7 cellular contexts compared by ENCODE assay signal in genomic region chr2:28751956-28752607, GRCh38. TPM values are rescaled to one million over a fixed set of nuclear protein-coding genes. Genes with fewer than 3 reads are reported as not detected.
A peak's percentile ranks its signal among the peaks of the same experiment; 100 is the strongest.
DNase-seq lines count a peak whose midpoint lies in the region; ATAC-seq and TF ChIP-seq lines count a peak whose summit lies in the region.

No MANE protein-coding gene starts in this region.

- H3K9me3 Mint-ChIP-seq in effector memory CD8-positive, alpha-beta T cell, result no peaks in the 10 kb centered on the region

- H3K4me3 ChIP-seq in WERI-Rb-1 (ENCODE audit: low read depth, low read length) (peak overlapping the region; percentile 95), mononuclear cell (ENCODE audit: low read length) (peak overlapping the region; percentile 96), thoracic aorta (peak overlapping the region; percentile 99)

- H3K36me3 Mint-ChIP-seq in effector memory CD8-positive, alpha-beta T cell (ENCODE audit: insufficient read depth), result peaks cover 37% of the 10 kb centered on the region

- ATAC-seq in GM19463 (IDR thresholded peaks at IDR 0.05; ENCODE audit: unreplicated experiment), result peak; percentile 21
- peak; percentile 1 for ATAC-seq in HG03469 (IDR thresholded peaks at IDR 0.05; ENCODE audit: unreplicated experiment)
- ATAC-seq in effector memory CD8-positive, alpha-beta T cell (replicated peaks), result peak; percentile 31
- no peak for ATAC-seq in thoracic aorta (ENCODE audit: insufficient number of reproducible peaks, low FRiP score, low read depth)

- peak overlapping the region; percentile 96 for H3K4me3 Mint-ChIP-seq in effector memory CD8-positive, alpha-beta T cell

- peaks cover 50 to 53% of the 10 kb centered on the region in 2 donors for H3K4me1 Mint-ChIP-seq in effector memory CD8-positive, alpha-beta T cell (ENCODE audit: low read depth in 2 of 2)

- H3K27ac Mint-ChIP-seq in effector memory CD8-positive, alpha-beta T cell, result peak overlapping the region; percentile 98

- H3K27me3 Mint-ChIP-seq in effector memory CD8-positive, alpha-beta T cell, result no peaks in the 10 kb centered on the region

- TF ChIP-seq CTCF in WERI-Rb-1 (IDR thresholded peaks at IDR 0.05; ENCODE audit: low read depth, low read length) (no peak), thoracic aorta (IDR thresholded peaks at IDR 0.05) (no peak)

- no peaks in the 10 kb centered on the region for H3K27me3 ChIP-seq in WERI-Rb-1 (ENCODE audit: insufficient read depth, low read depth, severe bottlenecking)
- no peaks in the 10 kb centered on the region for H3K27me3 ChIP-seq in mononuclear cell (ENCODE audit: insufficient read depth, low read length)
- no peaks in the 10 kb centered on the region for H3K27me3 ChIP-seq in thoracic aorta (replicated peaks; ENCODE audit: insufficient read depth)

- DNase-seq in WERI-Rb-1, result peak; percentile 34
- peak; percentile 16 to 34 (median 19) for DNase-seq in effector memory CD8-positive, alpha-beta T cell
- DNase-seq in thoracic aorta (ENCODE audit: low spot score), result no peak

- H3K4me1 ChIP-seq in ES-I3 (ENCODE audit: insufficient read depth, low read length), result peaks cover 17% of the 10 kb centered on the region
- H3K4me1 ChIP-seq in mononuclear cell (ENCODE audit: insufficient read depth, low read length), result peaks cover 43% of the 10 kb centered on the region
- peaks cover 34 to 45% of the 10 kb centered on the region in 2 donors for H3K4me1 ChIP-seq in thoracic aorta (ENCODE audit: control insufficient read depth in 1 of 2, low read depth in 2 of 2)

- peak overlapping the region; percentile 86 for H3K9ac ChIP-seq in ES-I3 (ENCODE audit: low read depth, low read length)

- H3K36me3 ChIP-seq in ES-I3 (ENCODE audit: insufficient read depth, low read length), result no peaks in the 10 kb centered on the region
- peaks cover 6% of the 10 kb centered on the region for H3K36me3 ChIP-seq in WERI-Rb-1
- H3K36me3 ChIP-seq in thoracic aorta, result no peaks in the 10 kb centered on the region

- H3K27ac ChIP-seq in WERI-Rb-1, result peak overlapping the region; percentile 95
- peak overlapping the region; percentile 100 for H3K27ac ChIP-seq in thoracic aorta

- H3K9me3 ChIP-seq in ES-I3 (ENCODE audit: control insufficient read depth, insufficient read depth, low read length), result no peaks in the 10 kb centered on the region
- H3K9me3 ChIP-seq in WERI-Rb-1 (ENCODE audit: severe bottlenecking), result no peaks in the 10 kb centered on the region
- H3K9me3 ChIP-seq in mononuclear cell (ENCODE audit: low read depth, low read length), result no peaks in the 10 kb centered on the region
- H3K9me3 ChIP-seq in thoracic aorta, result no peaks in the 10 kb centered on the region

RNA-seq across cellular contexts. Expression of gene PPP1CB, which starts 0.5 kb away (rescaled TPM):
- total RNA-seq in mononuclear cell (300 TPM), thoracic aorta (100 to 1,000 TPM; 326 to 585 TPM)

RNA-seq across cellular contexts. Expression of gene SPDYA, which starts 58.6 kb away (rescaled TPM):
- 12.4 TPM for total RNA-seq in mononuclear cell
- total RNA-seq in thoracic aorta, result 1 to 10 TPM; 3.0 to 5.3 TPM
